ENCODE assay signal across 1 cellular context in genomic region chr20:63628246-63628975, GRCh38.
A peak's percentile ranks its signal among the peaks of the same experiment; 100 is the strongest.
TF ChIP-seq lines count a peak whose summit lies in the region.

No MANE protein-coding gene starts in this region.

TF ChIP-seq in HEK293T, 16 proteins besides CTCF, POLR2A, EP300 and RAD21 (continued from another document):
- TF ChIP-seq, protein P1, sequence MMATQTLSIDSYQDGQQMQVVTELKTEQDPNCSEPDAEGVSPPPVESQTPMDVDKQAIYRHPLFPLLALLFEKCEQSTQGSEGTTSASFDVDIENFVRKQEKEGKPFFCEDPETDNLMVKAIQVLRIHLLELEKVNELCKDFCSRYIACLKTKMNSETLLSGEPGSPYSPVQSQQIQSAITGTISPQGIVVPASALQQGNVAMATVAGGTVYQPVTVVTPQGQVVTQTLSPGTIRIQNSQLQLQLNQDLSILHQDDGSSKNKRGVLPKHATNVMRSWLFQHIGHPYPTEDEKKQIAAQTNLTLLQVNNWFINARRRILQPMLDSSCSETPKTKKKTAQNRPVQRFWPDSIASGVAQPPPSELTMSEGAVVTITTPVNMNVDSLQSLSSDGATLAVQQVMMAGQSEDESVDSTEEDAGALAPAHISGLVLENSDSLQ (IDR thresholded peaks at IDR 0.05): no peak
- TF ChIP-seq ARNT (IDR thresholded peaks at IDR 0.05): peak; percentile 61; the same call in 1 of the 2 replicates
- no peak for TF ChIP-seq FOXA1 (IDR thresholded peaks at IDR 0.05)
- peak; percentile 19; the same call in 1 of the 2 replicates for TF ChIP-seq ZNF384 (IDR thresholded peaks at IDR 0.05)
- TF ChIP-seq TARDBP (IDR thresholded peaks at IDR 0.05): no peak
- no peak for TF ChIP-seq NFRKB (IDR thresholded peaks at IDR 0.05)
- TF ChIP-seq BHLHE40 (IDR thresholded peaks at IDR 0.05; ENCODE audit: borderline replicate concordance): no peak
